ENCODE assay signal across 26 cellular contexts in genomic region chr15:65884511-65884910, GRCh38. TPM values are rescaled to one million over a fixed set of nuclear protein-coding genes. Genes with fewer than 3 reads are reported as not detected.
DNase-seq lines count a peak whose midpoint lies in the region; ATAC-seq lines count a peak whose summit lies in the region.
"Had no signal": no experiment of that assay in that cellular context is flagged by ENCODE, and none has a peak within 500 bp of the region (broad histone marks: within the 10 kb centered on the region; RNA-seq: fewer than 3 reads in every experiment).

No MANE protein-coding gene starts in this region.

- H3K4me3 Mint-ChIP-seq in activated naive CD8-positive, alpha-beta T cell treated with anti-CD3 and anti-CD28 coated beads, Interleukin-2, amount 10 ng/mL, durations not matched to agents 7 days and 5 days = peak overlapping the region; percentile 21
- H3K4me3 Mint-ChIP-seq in activated naive CD8-positive, alpha-beta T cell treated with anti-CD3 and anti-CD28 coated beads, Interleukin-2, amount 50 U/mL, for 24 hours = no peak overlapping the region
- H3K4me3 Mint-ChIP-seq in T-helper 17 cell = no peak overlapping the region
- H3K4me3 Mint-ChIP-seq in memory B cell = peak overlapping the region; percentile 14
- H3K4me3 Mint-ChIP-seq: central memory CD8-positive, alpha-beta T cell had no signal

- peak overlapping the region; percentile 37 for H3K27ac Mint-ChIP-seq in activated naive CD8-positive, alpha-beta T cell treated with anti-CD3 and anti-CD28 coated beads, Interleukin-2, amount 10 ng/mL, durations not matched to agents 7 days and 5 days
- no peak overlapping the region for H3K27ac Mint-ChIP-seq in activated naive CD8-positive, alpha-beta T cell treated with anti-CD3 and anti-CD28 coated beads, Interleukin-2, amount 50 U/mL, for 24 hours
- H3K27ac Mint-ChIP-seq in T-helper 17 cell (peak overlapping the region; percentile 94), memory B cell (peak overlapping the region; percentile 70)

- ATAC-seq in activated naive CD8-positive, alpha-beta T cell treated with anti-CD3 and anti-CD28 coated beads, Interleukin-2, amount 10 ng/mL, durations not matched to agents 7 days and 5 days (ENCODE audit: low read depth) = no peak
- ATAC-seq in activated naive CD8-positive, alpha-beta T cell treated with anti-CD3 and anti-CD28 coated beads, Interleukin-2, amount 50 U/mL, for 24 hours = no peak
- ATAC-seq in T-helper 17 cell = peak; percentile 57
- peak; percentile 92 for ATAC-seq in memory B cell (ENCODE audit: low read depth)
- no peak for ATAC-seq in GM19328 (IDR thresholded peaks at IDR 0.05; ENCODE audit: unreplicated experiment)
- no peak for ATAC-seq in HG03521 (IDR thresholded peaks at IDR 0.05; ENCODE audit: unreplicated experiment)
- ATAC-seq: foreskin keratinocyte, GM12878, SK-N-SH treated with all-trans-retinoic acid at 6 μM for 48 hours had no signal

- peaks cover 3% of the 10 kb centered on the region for H3K9me3 Mint-ChIP-seq in activated naive CD8-positive, alpha-beta T cell treated with anti-CD3 and anti-CD28 coated beads, Interleukin-2, amount 10 ng/mL, durations not matched to agents 7 days and 5 days
- H3K9me3 Mint-ChIP-seq in activated naive CD8-positive, alpha-beta T cell treated with anti-CD3 and anti-CD28 coated beads, Interleukin-2, amount 50 U/mL, for 24 hours = no peaks in the 10 kb centered on the region
- no peaks in the 10 kb centered on the region for H3K9me3 Mint-ChIP-seq in memory B cell
- H3K9me3 Mint-ChIP-seq: central memory CD8-positive, alpha-beta T cell had no signal

- H3K9me3 ChIP-seq in T-helper 17 cell (ENCODE audit: control insufficient read depth, low read length, poor library complexity, severe bottlenecking) = no peaks in the 10 kb centered on the region
- H3K9me3 ChIP-seq: ascending aorta, tibial artery had no signal

- H3K27me3 Mint-ChIP-seq in activated naive CD8-positive, alpha-beta T cell treated with anti-CD3 and anti-CD28 coated beads, Interleukin-2, amount 10 ng/mL, durations not matched to agents 7 days and 5 days = no peaks in the 10 kb centered on the region
- no peaks in the 10 kb centered on the region for H3K27me3 Mint-ChIP-seq in activated naive CD8-positive, alpha-beta T cell treated with anti-CD3 and anti-CD28 coated beads, Interleukin-2, amount 50 U/mL, for 24 hours
- H3K27me3 Mint-ChIP-seq in T-helper 17 cell = no peaks in the 10 kb centered on the region
- no peaks in the 10 kb centered on the region for H3K27me3 Mint-ChIP-seq in memory B cell
- H3K27me3 Mint-ChIP-seq: central memory CD8-positive, alpha-beta T cell had no signal

- H3K4me1 Mint-ChIP-seq in activated naive CD8-positive, alpha-beta T cell treated with anti-CD3 and anti-CD28 coated beads, Interleukin-2, amount 10 ng/mL, durations not matched to agents 7 days and 5 days = peaks cover 63% of the 10 kb centered on the region
- H3K4me1 Mint-ChIP-seq in activated naive CD8-positive, alpha-beta T cell treated with anti-CD3 and anti-CD28 coated beads, Interleukin-2, amount 50 U/mL, for 24 hours = peaks cover 80% of the 10 kb centered on the region
- peaks cover 49% of the 10 kb centered on the region for H3K4me1 Mint-ChIP-seq in T-helper 17 cell
- peaks cover 28% of the 10 kb centered on the region for H3K4me1 Mint-ChIP-seq in memory B cell

- DNase-seq in activated naive CD8-positive, alpha-beta T cell treated with anti-CD3 and anti-CD28 coated beads, Interleukin-2, amount 10 ng/mL, durations not matched to agents 7 days and 5 days = no peak
- no peak for DNase-seq in activated naive CD8-positive, alpha-beta T cell treated with anti-CD3 and anti-CD28 coated beads, Interleukin-2, amount 50 U/mL, for 24 hours
- no peak for DNase-seq in T-helper 17 cell
- peak in 1 of 2 donors; percentile 16 for DNase-seq in memory B cell (ENCODE audit: low spot score in 2 of 2)
- DNase-seq in stimulated activated CD4-positive, alpha-beta T cell treated with anti-CD3 and anti-CD28 coated beads, Interleukin-4, amount 100 ng/mL, for 24 hours = no peak
- no peak for DNase-seq in effector CD4-positive, alpha-beta T cell
- DNase-seq: activated CD4-positive, alpha-beta T cell treated with anti-CD3 and anti-CD28 coated beads for 48 hours; DMS79; erythroblast; foreskin keratinocyte; GOT3; hypothalamus; islet precursor cell; mammary epithelial cell; NCI-H1092 treated with DMSO at 0.1 percent for 48 hours; NCI-H2029; NCI-H524; stimulated activated CD4-positive, alpha-beta T cell treated with anti-CD3 and anti-CD28 coated beads, Interleukin-1b, Interleukin-23, amount 100 ng/mL, for 48 hours; stimulated activated naive CD4-positive, alpha-beta T cell treated with Interleukin-2 at 50 U/mL for 16 hours; tibial artery had no signal

- H3K36me3 Mint-ChIP-seq in activated naive CD8-positive, alpha-beta T cell treated with anti-CD3 and anti-CD28 coated beads, Interleukin-2, amount 10 ng/mL, durations not matched to agents 7 days and 5 days = peaks cover 53% of the 10 kb centered on the region
- H3K36me3 Mint-ChIP-seq in activated naive CD8-positive, alpha-beta T cell treated with anti-CD3 and anti-CD28 coated beads, Interleukin-2, amount 50 U/mL, for 24 hours (ENCODE audit: low read depth) = peaks cover 70% of the 10 kb centered on the region
- peaks cover 5% of the 10 kb centered on the region for H3K36me3 Mint-ChIP-seq in T-helper 17 cell (ENCODE audit: low read depth)
- peaks cover 29% of the 10 kb centered on the region for H3K36me3 Mint-ChIP-seq in memory B cell

- POLR2A ChIA-PET in activated naive CD8-positive, alpha-beta T cell treated with anti-CD3 and anti-CD28 coated beads, Interleukin-2, amount 10 ng/mL, durations not matched to agents 7 days and 5 days (lab: Charles Lee) = no interaction called here

RNA-seq across cellular contexts. Expression of gene RAB11A, which starts 15.2 kb away (rescaled TPM):
- 100 to 1,000 TPM; 141 to 151 TPM for total RNA-seq in activated naive CD8-positive, alpha-beta T cell treated with anti-CD3 and anti-CD28 coated beads, Interleukin-2, amount 10 ng/mL, durations not matched to agents 7 days and 5 days
- total RNA-seq in T-helper 17 cell = 100 to 1,000 TPM; 102 to 122 TPM

Comparison
In these comparisons a context has a peak if more than half of its experiments do, and no peak if none do; other contexts are left out.
1. H3K4me3 Mint-ChIP-seq: peak in activated naive CD8-positive, alpha-beta T cell treated with anti-CD3 and anti-CD28 coated beads, Interleukin-2, amount 10 ng/mL, durations not matched to agents 7 days and 5 days (single experiment) and memory B cell (single experiment); none in activated naive CD8-positive, alpha-beta T cell treated with anti-CD3 and anti-CD28 coated beads, Interleukin-2, amount 50 U/mL, for 24 hours (single experiment) and T-helper 17 cell (single experiment).
2. ATAC-seq: peak in T-helper 17 cell (single experiment) and memory B cell (single experiment); none in activated naive CD8-positive, alpha-beta T cell treated with anti-CD3 and anti-CD28 coated beads, Interleukin-2, amount 10 ng/mL, durations not matched to agents 7 days and 5 days (single experiment), activated naive CD8-positive, alpha-beta T cell treated with anti-CD3 and anti-CD28 coated beads, Interleukin-2, amount 50 U/mL, for 24 hours (single experiment), GM19328 (single experiment) and HG03521 (single experiment).